ENCODE assay signal across 1 cellular context in genomic region chr18:8703781-8704301, GRCh38.
TF ChIP-seq lines count a peak whose summit lies in the region.

No MANE protein-coding gene starts in this region.

TF ChIP-seq in GM12878, 131 proteins besides CTCF, POLR2A, EP300 and RAD21 (continued from another document):
- TF ChIP-seq MAX (IDR thresholded peaks at IDR 0.05; ENCODE audit: low read depth, low read length) (no peak), MTA2 (IDR thresholded peaks at IDR 0.05; ENCODE audit: low read depth) (no peak), CHD2 (IDR thresholded peaks at IDR 0.05; ENCODE audit: borderline replicate concordance, low read depth, low read length) (no peak), IRF4 (IDR thresholded peaks at IDR 0.05; ENCODE audit: low read depth, low read length) (no peak), CEBPZ (IDR thresholded peaks at IDR 0.05; ENCODE audit: low read depth, low read length) (no peak), ZSCAN29 (IDR thresholded peaks at IDR 0.05) (no peak), NR2C1 (IDR thresholded peaks at IDR 0.05) (no peak), NBN (IDR thresholded peaks at IDR 0.05) (no peak)
TF ChIP-seq in GM12878: peak in this region for 0.
